Comparison of ENCODE assay signal across 20 cellular contexts in the genomic region with DNA sequence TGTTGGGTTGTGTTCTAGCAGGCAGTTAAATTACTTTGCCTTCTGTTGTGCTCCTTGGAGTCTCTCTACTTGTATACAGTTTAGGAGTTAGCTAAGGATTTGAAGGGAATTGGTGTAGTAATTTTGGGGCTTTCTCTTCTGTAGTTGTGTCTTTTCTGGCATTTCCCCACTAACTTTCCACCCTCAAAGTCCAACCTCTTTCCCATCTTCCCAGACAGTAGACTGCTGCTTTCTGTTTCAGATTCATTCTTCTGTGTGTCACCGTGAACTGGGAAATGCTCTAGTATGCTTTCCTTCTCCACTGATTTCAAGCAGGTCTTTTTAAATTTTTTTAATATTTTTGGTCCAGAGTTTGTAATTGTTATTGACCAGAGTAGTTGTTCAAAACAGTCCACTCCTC. TPM values are rescaled to one million over a fixed set of nuclear protein-coding genes. Genes with fewer than 3 reads are reported as not detected.
DNase-seq lines count a peak whose midpoint lies in the region; ATAC-seq and TF ChIP-seq lines count a peak whose summit lies in the region.
"Had no signal": no experiment of that assay in that cellular context is flagged by ENCODE, and none has a peak within 500 bp of the region (broad histone marks: within the 10 kb centered on the region; RNA-seq: fewer than 3 reads in every experiment).

No MANE protein-coding gene starts in this region.

- H3K4me3 ChIP-seq in esophagus squamous epithelium (no peak overlapping the region), neural progenitor cell (no peak overlapping the region)
- H3K4me3 ChIP-seq: K562 had no signal

- H3K4me1 ChIP-seq in esophagus squamous epithelium (peaks cover 51 to 73% (median 53%) of the 10 kb centered on the region in 3 donors), neural progenitor cell (peaks cover 11% of the 10 kb centered on the region)

- H3K27me3 Mint-ChIP-seq in neural progenitor cell (ENCODE audit: insufficient read depth, low read depth) = peaks cover 9% of the 10 kb centered on the region
- peaks cover 29% of the 10 kb centered on the region for H3K27me3 Mint-ChIP-seq in CD4-positive, alpha-beta T cell
- H3K27me3 Mint-ChIP-seq in activated naive CD4-positive, alpha-beta T cell treated with anti-CD3 and anti-CD28 coated beads, Interleukin-2, amount 10 ng/mL, durations not matched to agents 7 days and 5 days = peaks cover 54% of the 10 kb centered on the region

- no peaks in the 10 kb centered on the region for H3K9me3 ChIP-seq in esophagus squamous epithelium
- no peaks in the 10 kb centered on the region for H3K9me3 ChIP-seq in neural progenitor cell (ENCODE audit: low read depth)
- H3K9me3 ChIP-seq in CD4-positive, alpha-beta T cell (ENCODE audit: control insufficient read depth, low read length) = no peaks in the 10 kb centered on the region

- POLR2A ChIA-PET in CD4-positive, alpha-beta T cell (lab: Charles Lee) = no interaction called here

- no peaks in the 10 kb centered on the region for H3K9me3 Mint-ChIP-seq in neural progenitor cell
- H3K9me3 Mint-ChIP-seq in CD4-positive, alpha-beta T cell = no peaks in the 10 kb centered on the region
- H3K9me3 Mint-ChIP-seq in activated naive CD4-positive, alpha-beta T cell treated with anti-CD3 and anti-CD28 coated beads, Interleukin-2, amount 10 ng/mL, durations not matched to agents 7 days and 5 days = no peaks in the 10 kb centered on the region
- H3K9me3 Mint-ChIP-seq: CD8-positive, alpha-beta T cell had no signal

- H3K27me3 ChIP-seq in esophagus squamous epithelium (peaks cover 0 to 5% (median 0%) of the 10 kb centered on the region in 4 donors), neural progenitor cell (no peaks in the 10 kb centered on the region)
- H3K27me3 ChIP-seq in CD4-positive, alpha-beta T cell (ENCODE audit: control insufficient read depth, insufficient read depth, low read length) = peaks cover 13% of the 10 kb centered on the region

- intact Hi-C loops in esophagus squamous epithelium (cut with DNase I) = no loop called here
- intact Hi-C loops in CD4-positive, alpha-beta T cell (cut with DNase I, micrococcal nuclease) = no loop called here

- TF ChIP-seq POLR2A in esophagus squamous epithelium (IDR thresholded peaks at IDR 0.05) = no peak

- DNase-seq in EH (ENCODE audit: low read depth) (peak; percentile 50), esophagus squamous epithelium (lab: John Stamatoyannopoulos, UW) (no peak), neural progenitor cell (ENCODE audit: low spot score) (no peak), superior temporal gyrus (ENCODE audit: extremely low spot score) (peak; percentile 11), NCI-H748 (lab: John Stamatoyannopoulos, UW; ENCODE audit: unreplicated experiment) (no peak)
- no peak for DNase-seq in CD4-positive, alpha-beta T cell
- DNase-seq in activated naive CD4-positive, alpha-beta T cell treated with anti-CD3 and anti-CD28 coated beads, Interleukin-2, amount 10 ng/mL, durations not matched to agents 7 days and 5 days = no peak
- DNase-seq: CD8-positive, alpha-beta T cell; DMS79; H7; MV-4-11; NCI-H1417 treated with DMSO at 0.1 percent for 48 hours; NCI-H1930; NCI-H446; NCI-H69; NK-92 treated with Interleukin-12 subunit alpha and Interleukin-12 subunit beta, amount 100 ng/mL, for 24 hours; OCI-M1 had no signal

- no peaks in the 10 kb centered on the region for H3K36me3 ChIP-seq in esophagus squamous epithelium
- no peaks in the 10 kb centered on the region for H3K36me3 ChIP-seq in neural progenitor cell

- peaks cover 31% of the 10 kb centered on the region for H3K4me1 Mint-ChIP-seq in neural progenitor cell
- H3K4me1 Mint-ChIP-seq in CD4-positive, alpha-beta T cell (ENCODE audit: low read depth) = no peaks in the 10 kb centered on the region
- H3K4me1 Mint-ChIP-seq in activated naive CD4-positive, alpha-beta T cell treated with anti-CD3 and anti-CD28 coated beads, Interleukin-2, amount 10 ng/mL, durations not matched to agents 7 days and 5 days = peaks cover 3% of the 10 kb centered on the region

- H3K4me3 Mint-ChIP-seq in neural progenitor cell = no peak overlapping the region
- no peak overlapping the region for H3K4me3 Mint-ChIP-seq in CD4-positive, alpha-beta T cell
- no peak overlapping the region for H3K4me3 Mint-ChIP-seq in activated naive CD4-positive, alpha-beta T cell treated with anti-CD3 and anti-CD28 coated beads, Interleukin-2, amount 10 ng/mL, durations not matched to agents 7 days and 5 days
- H3K4me3 Mint-ChIP-seq: CD8-positive, alpha-beta T cell had no signal

- H3F3A ChIP-seq in neural progenitor cell (ENCODE audit: low read depth) = peaks cover 26% of the 10 kb centered on the region

- no peak overlapping the region for H3K9ac ChIP-seq in neural progenitor cell

- H2AFZ ChIP-seq in neural progenitor cell (replicated peaks) = no peak overlapping the region

- peak overlapping the region; percentile 23 for H3K27ac Mint-ChIP-seq in neural progenitor cell
- no peak overlapping the region for H3K27ac Mint-ChIP-seq in CD4-positive, alpha-beta T cell
- no peak overlapping the region for H3K27ac Mint-ChIP-seq in activated naive CD4-positive, alpha-beta T cell treated with anti-CD3 and anti-CD28 coated beads, Interleukin-2, amount 10 ng/mL, durations not matched to agents 7 days and 5 days
- H3K27ac Mint-ChIP-seq: CD8-positive, alpha-beta T cell had no signal

- 57 to 67% methylated on average over 1 of the region's 1 CpG for WGBS in esophagus squamous epithelium, 2 donors

- ATAC-seq in CD4-positive, alpha-beta T cell (ENCODE audit: poor library complexity) = no peak
- no peak for ATAC-seq in HG02885 (IDR thresholded peaks at IDR 0.05; ENCODE audit: poor library complexity, unreplicated experiment)
- ATAC-seq: CD8-positive, alpha-beta T cell; K562 had no signal

- no peaks in the 10 kb centered on the region for H3K79me2 ChIP-seq in neural progenitor cell (ENCODE audit: low read depth)

- TF ChIP-seq CTCF in esophagus squamous epithelium (IDR thresholded peaks at IDR 0.05) (no peak), neural progenitor cell (IDR thresholded peaks at IDR 0.05) (no peak)
- no peak for TF ChIP-seq CTCF in CD4-positive, alpha-beta T cell (IDR thresholded peaks at IDR 0.05)

- no peak overlapping the region for H3K4me2 ChIP-seq in neural progenitor cell

- H3K27ac ChIP-seq in esophagus squamous epithelium = peak overlapping the region in 3 of 4 donors; percentile 32 to 87 (median 47)
- no peak overlapping the region for H3K27ac ChIP-seq in neural progenitor cell
- no peak overlapping the region for H3K27ac ChIP-seq in CD4-positive, alpha-beta T cell (ENCODE audit: low read depth, low read length)
- H3K27ac ChIP-seq: HL-60 had no signal

- peaks cover 8% of the 10 kb centered on the region for H4K20me1 ChIP-seq in neural progenitor cell (ENCODE audit: low read depth)

- CTCF ChIA-PET in CD4-positive, alpha-beta T cell (lab: Charles Lee) = no interaction called here
- CTCF ChIA-PET in activated naive CD4-positive, alpha-beta T cell treated with anti-CD3 and anti-CD28 coated beads, Interleukin-2, amount 10 ng/mL, durations not matched to agents 7 days and 5 days (lab: Charles Lee) = no interaction called here

- no peaks in the 10 kb centered on the region for H3K36me3 Mint-ChIP-seq in neural progenitor cell
- H3K36me3 Mint-ChIP-seq in CD4-positive, alpha-beta T cell (ENCODE audit: low read depth) = no peaks in the 10 kb centered on the region
- H3K36me3 Mint-ChIP-seq in activated naive CD4-positive, alpha-beta T cell treated with anti-CD3 and anti-CD28 coated beads, Interleukin-2, amount 10 ng/mL, durations not matched to agents 7 days and 5 days = no peaks in the 10 kb centered on the region
- H3K36me3 Mint-ChIP-seq: CD8-positive, alpha-beta T cell had no signal

RNA-seq across cellular contexts. Expression of a gene that starts 4.5 kb away (rescaled TPM):
- 10 to 100 TPM in 1 of 4 donors, 1 to 10 TPM in 3; 2.4 to 24.6 (median 7.6) TPM for total RNA-seq in esophagus squamous epithelium
- total RNA-seq in neural progenitor cell (ENCODE audit: low replicate concordance) = 7.6 and 9.4 TPM in 2 replicates
- not detected for total RNA-seq in CD4-positive, alpha-beta T cell
- total RNA-seq: CD8-positive, alpha-beta T cell; K562 had no signal

Comparison
In these comparisons a context has a peak if more than half of its experiments do, and no peak if none do; other contexts are left out.
1. DNase-seq: peak in EH (single experiment) and superior temporal gyrus (single experiment); none in esophagus squamous epithelium (single experiment), neural progenitor cell (single experiment), CD4-positive, alpha-beta T cell (0 of 10), NCI-H748 (single experiment) and activated naive CD4-positive, alpha-beta T cell treated with anti-CD3 and anti-CD28 coated beads, Interleukin-2, amount 10 ng/mL, durations not matched to agents 7 days and 5 days (single experiment).
2. H3K27ac ChIP-seq: peak in esophagus squamous epithelium (3 of 4); none in neural progenitor cell (single experiment) and CD4-positive, alpha-beta T cell (single experiment).